Comparison of ENCODE assay signal across 18 cellular contexts in the genomic region with DNA sequence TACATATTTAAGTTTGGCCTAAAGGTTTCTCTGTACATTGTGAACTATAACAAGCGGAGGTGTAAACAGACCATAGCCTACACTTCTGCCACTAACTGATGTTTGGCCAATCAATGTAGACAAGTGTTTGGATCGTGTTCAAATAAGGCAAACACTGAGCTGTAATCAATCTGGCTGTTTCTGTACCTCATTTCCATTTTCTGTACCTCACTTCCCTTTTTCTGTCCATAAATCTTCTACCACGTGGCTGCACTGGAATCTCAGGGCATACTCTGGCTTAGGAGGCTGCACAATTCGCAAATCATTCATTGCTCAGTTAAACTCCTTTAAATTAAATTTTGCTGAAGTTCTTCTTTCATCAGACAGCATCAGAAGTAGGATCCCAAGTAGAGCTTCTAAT.
"Had no signal": no experiment of that assay in that cellular context is flagged by ENCODE, and none has a peak within 500 bp of the region (broad histone marks: within the 10 kb centered on the region; RNA-seq: fewer than 3 reads in every experiment).

No MANE protein-coding gene starts in this region.

- H3K27ac Mint-ChIP-seq: activated CD4-positive, alpha-beta memory T cell treated with anti-CD3 and anti-CD28 coated beads for 36 hours; activated naive CD8-positive, alpha-beta T cell treated with anti-CD3 and anti-CD28 coated beads for 36 hours; immature natural killer cell; natural killer cell treated with Interleukin-12 subunit alpha and Interleukin-12 subunit beta and Interleukin-15 and Interleukin-18, amount 100 ng/mL, for 72 hours had no signal

- H3K4me1 Mint-ChIP-seq: activated naive CD8-positive, alpha-beta T cell treated with anti-CD3 and anti-CD28 coated beads for 36 hours; immature natural killer cell had no signal

- H3K4me3 ChIP-seq: left ventricle myocardium inferior, psoas muscle, upper lobe of left lung had no signal

- H3K36me3 ChIP-seq: left ventricle myocardium inferior, upper lobe of left lung had no signal

- H3K27me3 Mint-ChIP-seq: activated CD4-positive, alpha-beta memory T cell treated with anti-CD3 and anti-CD28 coated beads for 36 hours; activated naive CD8-positive, alpha-beta T cell treated with anti-CD3 and anti-CD28 coated beads for 36 hours; natural killer cell treated with Interleukin-12 subunit alpha and Interleukin-12 subunit beta and Interleukin-15 and Interleukin-18, amount 100 ng/mL, for 72 hours had no signal

- H3K4me3 Mint-ChIP-seq: activated CD4-positive, alpha-beta memory T cell treated with anti-CD3 and anti-CD28 coated beads for 36 hours; activated naive CD8-positive, alpha-beta T cell treated with anti-CD3 and anti-CD28 coated beads for 36 hours; immature natural killer cell; natural killer cell treated with Interleukin-12 subunit alpha and Interleukin-12 subunit beta and Interleukin-15 and Interleukin-18, amount 100 ng/mL, for 72 hours had no signal

- H3K27ac ChIP-seq: left ventricle myocardium inferior, psoas muscle, upper lobe of left lung had no signal

- H3K9me3 ChIP-seq: psoas muscle, upper lobe of left lung had no signal

- H3K9me3 Mint-ChIP-seq: activated CD4-positive, alpha-beta memory T cell treated with anti-CD3 and anti-CD28 coated beads for 36 hours; activated naive CD8-positive, alpha-beta T cell treated with anti-CD3 and anti-CD28 coated beads for 36 hours had no signal

- H3K36me3 Mint-ChIP-seq: activated CD4-positive, alpha-beta memory T cell treated with anti-CD3 and anti-CD28 coated beads for 36 hours; activated naive CD8-positive, alpha-beta T cell treated with anti-CD3 and anti-CD28 coated beads for 36 hours; immature natural killer cell; natural killer cell treated with Interleukin-12 subunit alpha and Interleukin-12 subunit beta and Interleukin-15 and Interleukin-18, amount 100 ng/mL, for 72 hours had no signal

- H3K4me1 ChIP-seq: left ventricle myocardium inferior, psoas muscle, upper lobe of left lung had no signal

- H3K27me3 ChIP-seq: upper lobe of left lung had no signal

- ATAC-seq: natural killer cell treated with Interleukin-12 subunit alpha and Interleukin-12 subunit beta and Interleukin-15 and Interleukin-18, amount 100 ng/mL, for 72 hours; psoas muscle; stimulated activated naive CD8-positive, alpha-beta T cell treated with anti-CD3 and anti-CD28 coated beads, Interleukin-15, Interleukin-2, amounts not matched to agents 100 U/mL and 50 U/mL, for 24 hours had no signal

- DNase-seq: activated CD4-positive, alpha-beta memory T cell treated with anti-CD3 and anti-CD28 coated beads for 36 hours; activated CD4-positive, alpha-beta T cell treated with anti-CD3 and anti-CD28 coated beads for 48 hours; activated naive CD4-positive, alpha-beta T cell treated with Interleukin-2 at 50 U/mL for 16 hours; activated naive CD8-positive, alpha-beta T cell treated with anti-CD3 and anti-CD28 coated beads for 36 hours; activated T-cell treated with anti-CD3 and anti-CD28 coated beads, Interleukin-2, amount 50 U/mL, for 48 hours; central memory CD4-positive, alpha-beta T cell; dermis blood vessel endothelial cell; effector CD8-positive, alpha-beta T cell; erythroblast; foreskin melanocyte; immature natural killer cell; left ventricle myocardium inferior; midbrain; psoas muscle; stimulated activated CD4-positive, alpha-beta T cell treated with anti-CD3 and anti-CD28 coated beads, Interleukin-4, amount 100 ng/mL, for 4 hours; stimulated activated naive CD8-positive, alpha-beta T cell treated with anti-CD3 and anti-CD28 coated beads, Interleukin-15, Interleukin-2, amounts not matched to agents 100 U/mL and 50 U/mL, for 24 hours; upper lobe of left lung had no signal
